In genomic region chr1:22621761-22622160, GRCh38 we compare ENCODE assay signal across 29 cellular contexts. TPM values are rescaled to one million over a fixed set of nuclear protein-coding genes. Genes with fewer than 3 reads are reported as not detected.
"Had no signal": no experiment of that assay in that cellular context is flagged by ENCODE, and none has a peak within 500 bp of the region (broad histone marks: within the 10 kb centered on the region; RNA-seq: fewer than 3 reads in every experiment).

No MANE protein-coding gene starts in this region.

- H3K4me1 Mint-ChIP-seq: mesothelial cell of epicardium, naive B cell had no signal

- H3K27ac Mint-ChIP-seq: mesothelial cell of epicardium, naive B cell had no signal

- H3K36me3 ChIP-seq: esophagus squamous epithelium, gastrocnemius medialis, heart right ventricle, left lung, lower lobe of right lung had no signal

- H3K9me3 Mint-ChIP-seq: mesothelial cell of epicardium, naive B cell had no signal

- H3K4me3 ChIP-seq: coronary artery, dorsolateral prefrontal cortex, esophagus squamous epithelium, gastrocnemius medialis, heart right ventricle, left lung, lower lobe of right lung, mucosa of descending colon had no signal

- H3K27ac ChIP-seq: coronary artery, dorsolateral prefrontal cortex, esophagus squamous epithelium, gastrocnemius medialis, heart right ventricle, left lung, lower lobe of right lung had no signal

- H3K36me3 Mint-ChIP-seq: mesothelial cell of epicardium, naive B cell had no signal

- ATAC-seq: esophagus mucosa, gastrocnemius medialis, heart right ventricle, left cardiac atrium, left lung, left ventricle myocardium superior, lower lobe of right lung, mucosa of descending colon had no signal

- DNase-seq: dermis blood vessel endothelial cell; dorsolateral prefrontal cortex; effector CD4-positive, alpha-beta T cell; effector memory CD4-positive, alpha-beta T cell; esophagus squamous epithelium; foreskin fibroblast; foreskin melanocyte; gastrocnemius medialis; glutamatergic neuron; head of caudate nucleus; heart right ventricle; hippocampal formation; left cardiac atrium; left lung; left ventricle myocardium superior; lower lobe of right lung; mesenchymal stem cell; mucosa of descending colon; naive B cell had no signal

- H3K4me3 Mint-ChIP-seq: mesothelial cell of epicardium, naive B cell had no signal

- H3K4me1 ChIP-seq: esophagus squamous epithelium, gastrocnemius medialis, heart right ventricle, left lung, lower lobe of right lung had no signal

- H3K9me3 ChIP-seq: esophagus squamous epithelium, gastrocnemius medialis, heart right ventricle, left lung, lower lobe of right lung, mucosa of descending colon had no signal

RNA-seq across cellular contexts. Expression of gene C1QA, which starts 14.7 kb away (rescaled TPM):
- total RNA-seq: dermis blood vessel endothelial cell, endothelial cell of umbilical vein, epithelial cell of proximal tubule, glomerular endothelial cell, lung microvascular endothelial cell, mesothelial cell of epicardium, myocyte had no signal

RNA-seq across cellular contexts. Expression of gene C1QC, which starts 21.7 kb away (rescaled TPM):
- total RNA-seq: dermis blood vessel endothelial cell, endothelial cell of umbilical vein, epithelial cell of proximal tubule, glomerular endothelial cell, lung microvascular endothelial cell, mesothelial cell of epicardium, myocyte had no signal

RNA-seq across cellular contexts. Expression of gene C1QB, which starts 31.3 kb away (rescaled TPM):
- total RNA-seq: dermis blood vessel endothelial cell, endothelial cell of umbilical vein, epithelial cell of proximal tubule, glomerular endothelial cell, lung microvascular endothelial cell, mesothelial cell of epicardium, myocyte had no signal

RNA-seq across cellular contexts. Expression of gene EPHA8, which starts 58.5 kb away (rescaled TPM):
- total RNA-seq: dermis blood vessel endothelial cell, endothelial cell of umbilical vein, epithelial cell of proximal tubule, gastrocnemius medialis, glomerular endothelial cell, kidney epithelial cell, left cardiac atrium, left lung, left ventricle myocardium superior, lower lobe of right lung, lung microvascular endothelial cell, mesenteric fat pad, mesothelial cell of epicardium, mucosa of descending colon, myocyte had no signal
